Comparison of ENCODE assay signal across 14 cellular contexts in genomic region chr17:43918026-43918389, GRCh38. TPM values are rescaled to one million over a fixed set of nuclear protein-coding genes. Genes with fewer than 3 reads are reported as not detected.
DNase-seq lines count a peak whose midpoint lies in the region; ATAC-seq and TF ChIP-seq lines count a peak whose summit lies in the region.
"Had no signal": no experiment of that assay in that cellular context is flagged by ENCODE, and none has a peak within 500 bp of the region (broad histone marks: within the 10 kb centered on the region; RNA-seq: fewer than 3 reads in every experiment).

No MANE protein-coding gene starts in this region.

- no peak overlapping the region for H3K27ac ChIP-seq in CD4-positive, alpha-beta T cell (ENCODE audit: low read depth, low read length)
- H3K27ac ChIP-seq in brain microvascular endothelial cell: no peak overlapping the region
- H3K27ac ChIP-seq: sigmoid colon had no signal

- H3K4me3 Mint-ChIP-seq in CD4-positive, alpha-beta T cell: peak overlapping the region; percentile 86
- peak overlapping the region; percentile 79 for H3K4me3 Mint-ChIP-seq in activated naive CD8-positive, alpha-beta T cell treated with anti-CD3 and anti-CD28 coated beads, Interleukin-2, amount 10 ng/mL, durations not matched to agents 7 days and 5 days
- peak overlapping the region; percentile 40 for H3K4me3 Mint-ChIP-seq in natural killer cell treated with Interleukin-12 subunit alpha and Interleukin-12 subunit beta and Interleukin-15 and Interleukin-18, amount 100 ng/mL, for 72 hours

- peak overlapping the region; percentile 24 for H3K27ac Mint-ChIP-seq in CD4-positive, alpha-beta T cell
- H3K27ac Mint-ChIP-seq in activated naive CD8-positive, alpha-beta T cell treated with anti-CD3 and anti-CD28 coated beads, Interleukin-2, amount 10 ng/mL, durations not matched to agents 7 days and 5 days: peak overlapping the region; percentile 73
- H3K27ac Mint-ChIP-seq in natural killer cell treated with Interleukin-12 subunit alpha and Interleukin-12 subunit beta and Interleukin-15 and Interleukin-18, amount 100 ng/mL, for 72 hours: no peak overlapping the region

- in situ Hi-C loops in brain microvascular endothelial cell (cut with HindIII; ENCODE audit: low pct_ligation_motif_present, low sequenced_read_pairs): no loop called here

- no peaks in the 10 kb centered on the region for H3K36me3 Mint-ChIP-seq in CD4-positive, alpha-beta T cell (ENCODE audit: low read depth)
- no peaks in the 10 kb centered on the region for H3K36me3 Mint-ChIP-seq in activated naive CD8-positive, alpha-beta T cell treated with anti-CD3 and anti-CD28 coated beads, Interleukin-2, amount 10 ng/mL, durations not matched to agents 7 days and 5 days
- no peaks in the 10 kb centered on the region for H3K36me3 Mint-ChIP-seq in natural killer cell treated with Interleukin-12 subunit alpha and Interleukin-12 subunit beta and Interleukin-15 and Interleukin-18, amount 100 ng/mL, for 72 hours

- CTCF ChIA-PET in CD4-positive, alpha-beta T cell (lab: Charles Lee): interaction anchor here (1.0 to 1.6 kb wide), 3 partner anchors 10 to 26 kb away, joined by 3 to 6 read pairs (median 4); partner anchors contain the start of gene MPP2

- POLR2A ChIA-PET in CD4-positive, alpha-beta T cell (lab: Charles Lee): interaction anchor here (1.1 kb wide), 1 partner anchor 97 kb away, joined by 3 read pairs; the partner anchor contains the start of gene TMEM101
- POLR2A ChIA-PET in activated naive CD8-positive, alpha-beta T cell treated with anti-CD3 and anti-CD28 coated beads, Interleukin-2, amount 10 ng/mL, durations not matched to agents 7 days and 5 days (lab: Charles Lee): no interaction called here

- peaks cover 18% of the 10 kb centered on the region for H3K4me1 Mint-ChIP-seq in CD4-positive, alpha-beta T cell (ENCODE audit: low read depth)
- peaks cover 12% of the 10 kb centered on the region for H3K4me1 Mint-ChIP-seq in activated naive CD8-positive, alpha-beta T cell treated with anti-CD3 and anti-CD28 coated beads, Interleukin-2, amount 10 ng/mL, durations not matched to agents 7 days and 5 days
- peaks cover 0 to 4% of the 10 kb centered on the region in 2 donors for H3K4me1 Mint-ChIP-seq in natural killer cell treated with Interleukin-12 subunit alpha and Interleukin-12 subunit beta and Interleukin-15 and Interleukin-18, amount 100 ng/mL, for 72 hours (ENCODE audit: low read depth in 2 of 2)

- no peaks in the 10 kb centered on the region for H3K36me3 ChIP-seq in brain microvascular endothelial cell (replicated peaks)
- H3K36me3 ChIP-seq: sigmoid colon had no signal

- no peaks in the 10 kb centered on the region for H3K9me3 Mint-ChIP-seq in CD4-positive, alpha-beta T cell
- H3K9me3 Mint-ChIP-seq in activated naive CD8-positive, alpha-beta T cell treated with anti-CD3 and anti-CD28 coated beads, Interleukin-2, amount 10 ng/mL, durations not matched to agents 7 days and 5 days: no peaks in the 10 kb centered on the region
- H3K9me3 Mint-ChIP-seq in natural killer cell treated with Interleukin-12 subunit alpha and Interleukin-12 subunit beta and Interleukin-15 and Interleukin-18, amount 100 ng/mL, for 72 hours: no peaks in the 10 kb centered on the region

- H3K4me3 ChIP-seq in GM12875 (ENCODE audit: low read depth, low read length) (peak overlapping the region; percentile 14), brain microvascular endothelial cell (ENCODE audit: low read depth, low read length) (no peak overlapping the region)

- intact Hi-C loops in CD4-positive, alpha-beta T cell (cut with DNase I, micrococcal nuclease): loop anchor here in 1 of 2 experiments (10.0 kb wide), 1 partner anchor 127 kb away; no protein-coding TSS in a partner anchor

- TF ChIP-seq CTCF in CD4-positive, alpha-beta T cell (IDR thresholded peaks at IDR 0.05): no peak
- TF ChIP-seq CTCF in GM12875 (IDR thresholded peaks at IDR 0.05; ENCODE audit: borderline replicate concordance, insufficient read depth, low read depth, low read length) (no peak), brain microvascular endothelial cell (IDR thresholded peaks at IDR 0.05; ENCODE audit: low read depth, low read length, missing control alignments) (no peak)

- no peaks in the 10 kb centered on the region for H3K27me3 ChIP-seq in CD4-positive, alpha-beta T cell (ENCODE audit: control insufficient read depth, insufficient read depth, low read length)
- H3K27me3 ChIP-seq in brain microvascular endothelial cell (replicated peaks): peaks cover 2% of the 10 kb centered on the region

- no peaks in the 10 kb centered on the region for H3K9me3 ChIP-seq in CD4-positive, alpha-beta T cell (ENCODE audit: control insufficient read depth, low read length)
- H3K9me3 ChIP-seq: sigmoid colon had no signal

- ATAC-seq in CD4-positive, alpha-beta T cell (ENCODE audit: poor library complexity): no peak
- ATAC-seq in activated naive CD8-positive, alpha-beta T cell treated with anti-CD3 and anti-CD28 coated beads, Interleukin-2, amount 10 ng/mL, durations not matched to agents 7 days and 5 days (ENCODE audit: low read depth): no peak
- ATAC-seq in natural killer cell treated with Interleukin-12 subunit alpha and Interleukin-12 subunit beta and Interleukin-15 and Interleukin-18, amount 100 ng/mL, for 72 hours: no peak

- H3K27me3 Mint-ChIP-seq in CD4-positive, alpha-beta T cell: no peaks in the 10 kb centered on the region
- peaks cover 2% of the 10 kb centered on the region for H3K27me3 Mint-ChIP-seq in activated naive CD8-positive, alpha-beta T cell treated with anti-CD3 and anti-CD28 coated beads, Interleukin-2, amount 10 ng/mL, durations not matched to agents 7 days and 5 days
- H3K27me3 Mint-ChIP-seq in natural killer cell treated with Interleukin-12 subunit alpha and Interleukin-12 subunit beta and Interleukin-15 and Interleukin-18, amount 100 ng/mL, for 72 hours: peaks cover 0 to under 1% of the 10 kb centered on the region in 2 donors

- DNase-seq in CD4-positive, alpha-beta T cell: no peak
- no peak for DNase-seq in activated naive CD8-positive, alpha-beta T cell treated with anti-CD3 and anti-CD28 coated beads, Interleukin-2, amount 10 ng/mL, durations not matched to agents 7 days and 5 days
- DNase-seq in natural killer cell treated with Interleukin-12 subunit alpha and Interleukin-12 subunit beta and Interleukin-15 and Interleukin-18, amount 100 ng/mL, for 72 hours (ENCODE audit: low spot score): no peak
- no peak for DNase-seq in Ammon's horn (ENCODE audit: low spot score)
- DNase-seq in brain microvascular endothelial cell: no peak
- DNase-seq in NCI-H748 (lab: John Stamatoyannopoulos, UW; ENCODE audit: unreplicated experiment): no peak
- DNase-seq in HuH-7.5 (ENCODE audit: low spot score): no peak
- DNase-seq: kidney glomerular epithelial cell, NCI-H1105, sigmoid colon, T-helper 9 cell had no signal

RNA-seq across cellular contexts. Expression of gene MPP2, which starts 10.7 kb away (rescaled TPM):
- total RNA-seq in CD4-positive, alpha-beta T cell: 1 to 10 TPM; 3.5 to 4.0 TPM
- 1 to 10 TPM; 2.3 to 3.1 TPM for total RNA-seq in activated naive CD8-positive, alpha-beta T cell treated with anti-CD3 and anti-CD28 coated beads, Interleukin-2, amount 10 ng/mL, durations not matched to agents 7 days and 5 days
- total RNA-seq in natural killer cell treated with Interleukin-12 subunit alpha and Interleukin-12 subunit beta and Interleukin-15 and Interleukin-18, amount 100 ng/mL, for 72 hours: under 1 TPM; 0.47 to 0.64 TPM

RNA-seq across cellular contexts. Expression of gene PPY, which starts 24.3 kb away (rescaled TPM):
- not detected for total RNA-seq in CD4-positive, alpha-beta T cell
- not detected for total RNA-seq in activated naive CD8-positive, alpha-beta T cell treated with anti-CD3 and anti-CD28 coated beads, Interleukin-2, amount 10 ng/mL, durations not matched to agents 7 days and 5 days
- total RNA-seq in natural killer cell treated with Interleukin-12 subunit alpha and Interleukin-12 subunit beta and Interleukin-15 and Interleukin-18, amount 100 ng/mL, for 72 hours: not detected
- total RNA-seq: bronchial epithelial cell, RPMI7951, sigmoid colon had no signal

RNA-seq across cellular contexts. Expression of gene PYY, which starts 35.7 kb away (rescaled TPM):
- not detected for total RNA-seq in CD4-positive, alpha-beta T cell
- total RNA-seq in activated naive CD8-positive, alpha-beta T cell treated with anti-CD3 and anti-CD28 coated beads, Interleukin-2, amount 10 ng/mL, durations not matched to agents 7 days and 5 days: not detected
- total RNA-seq in natural killer cell treated with Interleukin-12 subunit alpha and Interleukin-12 subunit beta and Interleukin-15 and Interleukin-18, amount 100 ng/mL, for 72 hours: not detected
- total RNA-seq: RPMI7951 had no signal

Comparison
In these comparisons a context has a peak if more than half of its experiments do, and no peak if none do; other contexts are left out.
1. H3K27ac Mint-ChIP-seq: peak in CD4-positive, alpha-beta T cell (single experiment) and activated naive CD8-positive, alpha-beta T cell treated with anti-CD3 and anti-CD28 coated beads, Interleukin-2, amount 10 ng/mL, durations not matched to agents 7 days and 5 days (single experiment); none in natural killer cell treated with Interleukin-12 subunit alpha and Interleukin-12 subunit beta and Interleukin-15 and Interleukin-18, amount 100 ng/mL, for 72 hours (0 of 2).
2. Peak in every context shown above with its lines, with median percentiles within 50 percentile points of each other: H3K4me3 Mint-ChIP-seq.